Comparison of ENCODE assay signal across 8 cellular contexts in genomic region chr4:184282251-184282713, GRCh38.
DNase-seq lines count a peak whose midpoint lies in the region; ATAC-seq and TF ChIP-seq lines count a peak whose summit lies in the region.

No MANE protein-coding gene starts in this region.

- H3K27ac ChIP-seq in Panc1 (ENCODE audit: low read length) (no peak overlapping the region), caudate nucleus (ENCODE audit: low read depth, low read length) (peak overlapping the region; percentile 63), osteoblast (ENCODE audit: low read depth, low read length) (no peak overlapping the region), uterus (no peak overlapping the region)

- DNase-seq in H7 (peak; percentile 60), Panc1 (ENCODE audit: low read depth, low spot score) (no peak), caudate nucleus (lab: John Stamatoyannopoulos, UW) (peak in 1 of 61 donors; percentile 21), osteoblast (ENCODE audit: insufficient read length, low spot score, missing footprints) (peak; percentile 75), GF-D8 (lab: John Stamatoyannopoulos, UW) (no peak), NOMO-1 treated with DMSO at 0.1 percent for 48 hours (lab: John Stamatoyannopoulos, UW; ENCODE audit: unreplicated experiment) (no peak), uterus (no peak)

- no peaks in the 10 kb centered on the region for H3K79me2 ChIP-seq in osteoblast (ENCODE audit: insufficient read depth, low read length)

- no TSS peak for BruUV-seq in Panc1 (replicated peaks; lab: Mats Ljungman, UMichigan)

- peak; percentile 43; the same call in 1 of the 2 replicates for ATAC-seq in Panc1

- H3K9me3 ChIP-seq in Panc1 (ENCODE audit: control insufficient read depth, insufficient read depth, low read depth, low read length) (no peaks in the 10 kb centered on the region), osteoblast (ENCODE audit: low read depth, low read length) (no peaks in the 10 kb centered on the region), uterus (no peaks in the 10 kb centered on the region)

- intact Hi-C loops in Panc1 (cut with micrococcal nuclease; ENCODE audit: unreplicated experiment): loop anchor here (10.0 kb wide), 1 partner anchor 193 kb away; the partner anchor contains the start of gene IRF2
- intact Hi-C loops in uterus (cut with DNase I; ENCODE audit: low total_unique reads): loop anchor here (10.0 kb wide), 1 partner anchor 193 kb away; the partner anchor contains the start of gene IRF2

- H3K27me3 ChIP-seq in H7 (ENCODE audit: control insufficient read depth, insufficient read depth, low read length): no peaks in the 10 kb centered on the region
- H3K27me3 ChIP-seq in Panc1 (ENCODE audit: control insufficient read depth, insufficient read depth, low read length): no peaks in the 10 kb centered on the region
- no peaks in the 10 kb centered on the region for H3K27me3 ChIP-seq in osteoblast (ENCODE audit: insufficient read depth, low read length)
- no peaks in the 10 kb centered on the region for H3K27me3 ChIP-seq in uterus

- in situ Hi-C loops in Panc1 (cut with HindIII; ENCODE audit: low pct_unique_long_range_greater_than_20kb, low sequenced_read_pairs): no loop called here

- H2AFZ ChIP-seq in osteoblast (ENCODE audit: low read length): peak overlapping the region; percentile 65

- POLR2A ChIA-PET in Panc1 (lab: Charles Lee): no interaction called here

- H3K4me1 ChIP-seq in Panc1 (ENCODE audit: control insufficient read depth, insufficient read depth, low read length) (no peaks in the 10 kb centered on the region; the same call in none of the 2 replicates), osteoblast (ENCODE audit: insufficient read depth, low read length) (no peaks in the 10 kb centered on the region), uterus (no peaks in the 10 kb centered on the region)

- CTCF ChIA-PET in Panc1 (lab: Charles Lee): no interaction called here

- H3K4me2 ChIP-seq in osteoblast (ENCODE audit: insufficient read depth, low read length): no peak overlapping the region

- peak; percentile 69 for TF ChIP-seq CTCF in GM12873 (IDR thresholded peaks at IDR 0.05; ENCODE audit: insufficient read depth, low read depth, low read length, missing control alignments)
- no peak for TF ChIP-seq CTCF in Panc1 (IDR thresholded peaks at IDR 0.05)
- TF ChIP-seq CTCF in osteoblast (IDR thresholded peaks at IDR 0.05; ENCODE audit: extremely low read depth, low read depth, low read length): peak; percentile 8
- no peak for TF ChIP-seq CTCF in uterus (IDR thresholded peaks at IDR 0.05)

- TF ChIP-seq POLR2A in uterus (IDR thresholded peaks at IDR 0.05): no peak

- no peaks in the 10 kb centered on the region for H4K20me1 ChIP-seq in osteoblast (ENCODE audit: insufficient read depth, low read length)

- no peak overlapping the region for H3K4me3 ChIP-seq in H7 (ENCODE audit: insufficient read depth, low read depth, low read length)
- no peak overlapping the region for H3K4me3 ChIP-seq in Panc1 (ENCODE audit: low read depth in 2 of 2, low read length in 2 of 2)
- H3K4me3 ChIP-seq in osteoblast (ENCODE audit: insufficient read depth, low read length): no peak overlapping the region
- H3K4me3 ChIP-seq in uterus: no peak overlapping the region

- H3K36me3 ChIP-seq in H7 (replicated peaks; ENCODE audit: control insufficient read depth, insufficient read depth, low read length) (no peaks in the 10 kb centered on the region), Panc1 (ENCODE audit: control insufficient read depth, insufficient read depth, low read length) (no peaks in the 10 kb centered on the region), osteoblast (ENCODE audit: insufficient read depth, low read length) (no peaks in the 10 kb centered on the region), uterus (no peaks in the 10 kb centered on the region)

Comparison
In these comparisons a context has a peak if more than half of its experiments do, and no peak if none do; other contexts are left out.
1. CTCF ChIP-seq: peak in GM12873 (single experiment) and osteoblast (single experiment); none in Panc1 (single experiment) and uterus (0 of 4).
2. DNase-seq: peak in H7 (single experiment) and osteoblast (single experiment); none in Panc1 (single experiment), GF-D8 (single experiment), NOMO-1 treated with DMSO at 0.1 percent for 48 hours (single experiment) and uterus (0 of 2).